In genomic region chr3:145411605-145412004, GRCh38 we compare ENCODE assay signal across 30 cellular contexts.
"Had no signal": no experiment of that assay in that cellular context is flagged by ENCODE, and none has a peak within 500 bp of the region (broad histone marks: within the 10 kb centered on the region; RNA-seq: fewer than 3 reads in every experiment).

No MANE protein-coding gene starts in this region.

- H3K9me3 Mint-ChIP-seq: neural crest cell had no signal

- H3K36me3 Mint-ChIP-seq: immature natural killer cell; naive thymus-derived CD8-positive, alpha-beta T cell; stimulated activated effector memory CD8-positive, alpha-beta T cell treated with anti-CD3 and anti-CD28 coated beads, Interleukin-12 subunit alpha, Interleukin-12 subunit beta, amount 100 ng/mL, for 72 hours had no signal

- H3K4me3 Mint-ChIP-seq: immature natural killer cell; naive thymus-derived CD8-positive, alpha-beta T cell; nephron; neural crest cell; stimulated activated effector memory CD8-positive, alpha-beta T cell treated with anti-CD3 and anti-CD28 coated beads, Interleukin-12 subunit alpha, Interleukin-12 subunit beta, amount 100 ng/mL, for 72 hours; stimulated activated naive CD8-positive, alpha-beta T cell treated with anti-CD3 and anti-CD28 coated beads, Interleukin-15, Interleukin-2, amounts not matched to agents 100 ng/mL and 50 ng/mL, for 24 hours had no signal

- H3K27ac Mint-ChIP-seq: immature natural killer cell; naive thymus-derived CD8-positive, alpha-beta T cell; nephron; stimulated activated effector memory CD8-positive, alpha-beta T cell treated with anti-CD3 and anti-CD28 coated beads, Interleukin-12 subunit alpha, Interleukin-12 subunit beta, amount 100 ng/mL, for 72 hours; stimulated activated naive CD8-positive, alpha-beta T cell treated with anti-CD3 and anti-CD28 coated beads, Interleukin-15, Interleukin-2, amounts not matched to agents 100 ng/mL and 50 ng/mL, for 24 hours had no signal

- DNase-seq: hypothalamus; immature natural killer cell; kidney; left colon; left lung; lower lobe of right lung; mammary epithelial cell; mesenchymal stem cell; naive thymus-derived CD8-positive, alpha-beta T cell; nucleus accumbens; pancreas; posterior cingulate gyrus; retina; right cardiac atrium; sigmoid colon; small intestine; spleen; stimulated activated CD4-positive, alpha-beta T cell treated with anti-CD3 and anti-CD28 coated beads, Interleukin-4, amount 100 ng/mL, for 24 hours; stimulated activated naive CD4-positive, alpha-beta T cell; tibial artery; trophoblast cell; upper lobe of right lung; uterus had no signal

- ATAC-seq: left colon; left lung; lower lobe of right lung; naive thymus-derived CD8-positive, alpha-beta T cell; pancreas; right cardiac atrium; stimulated activated effector memory CD8-positive, alpha-beta T cell treated with anti-CD3 and anti-CD28 coated beads, Interleukin-12 subunit alpha, Interleukin-12 subunit beta, amount 100 ng/mL, for 72 hours; upper lobe of right lung had no signal

- H3K4me1 Mint-ChIP-seq: immature natural killer cell; naive thymus-derived CD8-positive, alpha-beta T cell; nephron; neural crest cell; stimulated activated effector memory CD8-positive, alpha-beta T cell treated with anti-CD3 and anti-CD28 coated beads, Interleukin-12 subunit alpha, Interleukin-12 subunit beta, amount 100 ng/mL, for 72 hours had no signal

- H3K27me3 ChIP-seq: left lung, pancreas, sigmoid colon, spleen, suprapubic skin, tibial artery, upper lobe of right lung, uterus had no signal

- H3K27ac ChIP-seq: left lung, lower lobe of right lung, pancreas, prostate gland, sigmoid colon, spleen, suprapubic skin, thoracic aorta, tibial artery, upper lobe of right lung, uterus had no signal

- H3K27me3 Mint-ChIP-seq: naive thymus-derived CD8-positive, alpha-beta T cell; stimulated activated naive CD8-positive, alpha-beta T cell treated with anti-CD3 and anti-CD28 coated beads, Interleukin-15, Interleukin-2, amounts not matched to agents 100 ng/mL and 50 ng/mL, for 24 hours had no signal

- H3K9me3 ChIP-seq: lower lobe of right lung, pancreas, prostate gland, sigmoid colon, suprapubic skin, thoracic aorta, tibial artery, upper lobe of right lung, uterus had no signal
